Comparison of ENCODE assay signal across 27 cellular contexts in the genomic region with DNA sequence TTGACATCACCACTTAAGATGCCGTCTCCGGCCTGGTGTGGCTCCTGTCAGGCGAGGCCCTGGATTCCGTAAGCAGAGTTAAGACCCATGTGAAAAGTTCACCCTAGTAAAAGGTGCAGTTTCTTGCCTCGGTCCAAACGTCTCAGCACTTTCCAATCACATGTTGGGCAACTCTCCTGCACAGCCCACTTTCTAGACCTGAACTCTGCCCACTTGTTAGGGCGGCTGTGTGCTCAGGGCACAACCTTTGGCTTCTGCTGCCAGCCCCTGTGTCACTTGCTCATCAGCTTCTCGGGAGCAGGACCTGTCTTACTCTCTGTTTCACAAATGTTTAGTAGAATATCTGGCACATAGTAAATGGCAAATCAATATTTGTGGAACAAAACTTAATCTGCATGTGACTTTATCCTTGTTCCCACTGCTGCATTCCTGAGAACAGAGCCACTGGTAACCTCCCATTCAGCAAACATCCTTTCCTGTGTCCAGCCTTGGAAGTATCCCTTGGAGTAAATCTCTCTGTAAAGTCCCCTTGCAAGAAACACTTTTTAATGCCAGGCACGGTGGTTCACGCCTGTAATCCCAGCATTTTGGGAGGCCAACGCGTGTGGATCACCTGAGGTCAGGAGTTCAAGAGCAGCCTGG.
"Had no signal": no experiment of that assay in that cellular context is flagged by ENCODE, and none has a peak within 500 bp of the region (broad histone marks: within the 10 kb centered on the region; RNA-seq: fewer than 3 reads in every experiment).

No MANE protein-coding gene starts in this region.

- H3K4me2 ChIP-seq: neural progenitor cell had no signal

- H2AFZ ChIP-seq: neural progenitor cell, parathyroid adenoma had no signal

- ATAC-seq: heart left ventricle; left ventricle myocardium superior; lower lobe of right lung; natural killer cell; right cardiac atrium; stimulated activated effector memory CD8-positive, alpha-beta T cell treated with anti-CD3 and anti-CD28 coated beads, Interleukin-12 subunit alpha, Interleukin-12 subunit beta, amount 100 ng/mL, for 72 hours had no signal

- FAIRE-seq: islet of Langerhans, kidney, small intestine had no signal

- DNase-seq: heart left ventricle; hypothalamus; immature natural killer cell; kidney; left ventricle myocardium superior; lower lobe of right lung; mammary epithelial cell; mesenchymal stem cell; naive B cell; natural killer cell; nephron progenitor cell; occipital lobe; retina; right cardiac atrium; sigmoid colon; small intestine; spleen; stimulated activated CD4-positive, alpha-beta T cell treated with anti-CD3 and anti-CD28 coated beads, Interleukin-4, amount 100 ng/mL, for 24 hours; stimulated activated naive CD4-positive, alpha-beta T cell; substantia nigra had no signal

- H3K4me3 ChIP-seq: heart left ventricle, lower lobe of right lung, neural progenitor cell, sigmoid colon, spleen, tibial nerve, vagina had no signal

- H3K27me3 ChIP-seq: heart left ventricle, neural progenitor cell, neutrophil, sigmoid colon, tibial nerve, vagina had no signal

- H3K36me3 ChIP-seq: heart left ventricle, lower lobe of right lung, neural progenitor cell, neutrophil, sigmoid colon, spleen, tibial nerve, vagina had no signal

- H3K9me3 ChIP-seq: heart left ventricle, lower lobe of right lung, neutrophil, sigmoid colon, spleen, tibial nerve, vagina had no signal

- H3K27ac ChIP-seq: heart left ventricle, lower lobe of right lung, neural progenitor cell, neutrophil, parathyroid adenoma, sigmoid colon, spleen, tibial nerve, vagina had no signal

- H3K4me1 ChIP-seq: neural progenitor cell, parathyroid adenoma had no signal

- H3K9ac ChIP-seq: neural progenitor cell, parathyroid adenoma had no signal
